In the genomic region with DNA sequence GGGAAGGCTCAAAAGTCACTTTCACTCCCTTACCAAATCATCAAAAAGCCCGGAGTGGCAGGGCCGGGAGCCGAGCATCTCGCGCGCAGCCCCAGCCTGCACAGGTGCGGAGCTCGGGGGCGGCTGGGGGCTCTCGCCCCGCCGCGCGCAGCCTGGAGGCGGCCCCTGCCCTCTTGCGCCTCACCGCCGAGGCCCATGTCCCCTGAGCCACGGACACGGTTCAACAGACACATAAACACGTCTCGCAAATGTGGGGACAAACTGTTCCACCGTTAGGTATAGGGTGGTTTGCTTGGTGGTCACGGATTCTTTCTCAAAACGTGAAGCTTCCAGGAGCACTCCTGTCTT, we compare ENCODE assay signal across 8 cellular contexts. TPM values are rescaled to one million over a fixed set of nuclear protein-coding genes. Genes with fewer than 3 reads are reported as not detected.
DNase-seq lines count a peak whose midpoint lies in the region; ATAC-seq and TF ChIP-seq lines count a peak whose summit lies in the region.

No MANE protein-coding gene starts in this region.

- no peaks in the 10 kb centered on the region for H4K20me1 ChIP-seq in neural progenitor cell (ENCODE audit: low read depth)

- peak; percentile 32 for ATAC-seq in HG03108 (IDR thresholded peaks at IDR 0.05; ENCODE audit: unreplicated experiment)

- peaks cover 20% of the 10 kb centered on the region for H3K27me3 Mint-ChIP-seq in neural progenitor cell (ENCODE audit: insufficient read depth, low read depth)

- peaks cover 17% of the 10 kb centered on the region for H3K4me1 Mint-ChIP-seq in neural progenitor cell

- no peaks in the 10 kb centered on the region for H3K79me2 ChIP-seq in neural progenitor cell (ENCODE audit: low read depth)

- H3K9ac ChIP-seq in neural progenitor cell = no peak overlapping the region

- H3K9me3 ChIP-seq in esophagus squamous epithelium (no peaks in the 10 kb centered on the region), neural progenitor cell (ENCODE audit: low read depth) (no peaks in the 10 kb centered on the region)

- H3K27ac ChIP-seq in esophagus squamous epithelium (peak overlapping the region; percentile 88 to 91 (median 90)), neural progenitor cell (no peak overlapping the region)

- DNase-seq in AG10803 (ENCODE audit: low read depth) (no peak), esophagus squamous epithelium (lab: John Stamatoyannopoulos, UW) (no peak), neural progenitor cell (ENCODE audit: low spot score) (peak; percentile 42), COR-L47 (lab: John Stamatoyannopoulos, UW) (no peak), cerebellar cortex (ENCODE audit: low spot score) (no peak)
- DNase-seq in activated CD4-positive, alpha-beta T cell treated with anti-CD3 and anti-CD28 coated beads, Interleukin-2, amount 50 U/mL, for 1 hour = peak; percentile 6

- peak overlapping the region; percentile 86 for H3K4me2 ChIP-seq in neural progenitor cell

- peak overlapping the region; percentile 65 for H3K4me3 Mint-ChIP-seq in neural progenitor cell

- H3F3A ChIP-seq in neural progenitor cell (ENCODE audit: low read depth) = peaks cover 15% of the 10 kb centered on the region

- peak overlapping the region; percentile 87 for H2AFZ ChIP-seq in neural progenitor cell (replicated peaks)

- 0 to 1% methylated on average over 8 to 14 of the region's 25 CpGs for WGBS in esophagus squamous epithelium, 2 donors

- H3K36me3 Mint-ChIP-seq in neural progenitor cell = no peaks in the 10 kb centered on the region

- no peak overlapping the region for H3K27ac Mint-ChIP-seq in neural progenitor cell

- in situ Hi-C loops in GM18951 (cut with MboI; ENCODE audit: low sequenced_read_pairs, unreplicated experiment) = no loop called here

- no peak for TF ChIP-seq CTCF in AG10803 (conservative IDR thresholded peaks at IDR 0.05; ENCODE audit: low read length)
- TF ChIP-seq CTCF in esophagus squamous epithelium (IDR thresholded peaks at IDR 0.05) = no peak
- no peak for TF ChIP-seq CTCF in neural progenitor cell (IDR thresholded peaks at IDR 0.05)

- peaks cover 2% of the 10 kb centered on the region for H3K9me3 Mint-ChIP-seq in neural progenitor cell

- H3K36me3 ChIP-seq in esophagus squamous epithelium = no peaks in the 10 kb centered on the region
- no peaks in the 10 kb centered on the region for H3K36me3 ChIP-seq in neural progenitor cell

- H3K4me1 ChIP-seq in esophagus squamous epithelium (peaks cover 5 to 41% (median 11%) of the 10 kb centered on the region in 3 donors), neural progenitor cell (no peaks in the 10 kb centered on the region)

- intact Hi-C loops in esophagus squamous epithelium (cut with DNase I) = no loop called here

- peak; percentile 17 for TF ChIP-seq POLR2A in GM18951 (IDR thresholded peaks at IDR 0.05; ENCODE audit: extremely low read depth, insufficient read depth, insufficient read length)
- TF ChIP-seq POLR2A in esophagus squamous epithelium (IDR thresholded peaks at IDR 0.05) = peak in 1 of 4 donors; percentile 42

- H3K27me3 ChIP-seq in esophagus squamous epithelium (no peaks in the 10 kb centered on the region), neural progenitor cell (peaks cover 55% of the 10 kb centered on the region)

- H3K4me3 ChIP-seq in AG10803 (ENCODE audit: low read length) (peak overlapping the region; percentile 66), esophagus squamous epithelium (peak overlapping the region; percentile 77 to 87 (median 83)), neural progenitor cell (peak overlapping the region; percentile 53)

RNA-seq across cellular contexts. Expression of a gene that starts 0.7 kb away (rescaled TPM):
- 10 to 100 TPM in 2 of 4 donors, 1 to 10 TPM in 2; 5.7 to 22.5 (median 10.8) TPM for total RNA-seq in esophagus squamous epithelium
- total RNA-seq in neural progenitor cell (ENCODE audit: low replicate concordance) = 2.0 and 2.6 TPM in 2 replicates

Comparison
In these comparisons a context has a peak if more than half of its experiments do, and no peak if none do; other contexts are left out.
1. DNase-seq: peak in activated CD4-positive, alpha-beta T cell treated with anti-CD3 and anti-CD28 coated beads, Interleukin-2, amount 50 U/mL, for 1 hour (single experiment) and neural progenitor cell (single experiment); none in AG10803 (single experiment), esophagus squamous epithelium (single experiment), COR-L47 (single experiment) and cerebellar cortex (single experiment).
2. Peak in every context shown above with its lines, with median percentiles within 50 percentile points of each other: H3K4me3 ChIP-seq.